In genomic region chr14:89466460-89466859, GRCh38 we compare ENCODE assay signal across 7 cellular contexts. TPM values are rescaled to one million over a fixed set of nuclear protein-coding genes. Genes with fewer than 3 reads are reported as not detected.
A peak's percentile ranks its signal among the peaks of the same experiment; 100 is the strongest.
DNase-seq lines count a peak whose midpoint lies in the region; ATAC-seq, FAIRE-seq and TF ChIP-seq lines count a peak whose summit lies in the region.

No MANE protein-coding gene starts in this region.

- no peak overlapping the region for H2BK120ac ChIP-seq in trophoblast cell (ENCODE audit: insufficient read depth, low read length, poor library complexity)

- no peaks in the 10 kb centered on the region for H3K9me3 ChIP-seq in trophoblast cell (ENCODE audit: insufficient read depth, low read depth, low read length)

- no peaks in the 10 kb centered on the region for H3K79me1 ChIP-seq in trophoblast cell (ENCODE audit: low read length)

- no peak overlapping the region for H3K14ac ChIP-seq in trophoblast cell (ENCODE audit: low read length)

- H3K4ac ChIP-seq in trophoblast cell (ENCODE audit: low read depth, low read length), result no peak overlapping the region

- no peak overlapping the region for H3K9ac ChIP-seq in trophoblast cell (ENCODE audit: low read length)

- WGBS in trophoblast cell (ENCODE audit: extremely low coverage, insufficient coverage, insufficient read length), result no CpG with 5 or more reads among the region's 5 CpGs

- no peaks in the 10 kb centered on the region for H3K27me3 Mint-ChIP-seq in activated naive CD8-positive, alpha-beta T cell

- H2AK5ac ChIP-seq in trophoblast cell (ENCODE audit: low read length), result no peak overlapping the region

- no peak overlapping the region for H4K12ac ChIP-seq in trophoblast cell (ENCODE audit: low read depth, low read length)

- H3K4me3 ChIP-seq in trophoblast cell (ENCODE audit: low read depth, low read length), result no peak overlapping the region

- DNase-seq in MV-4-11 (lab: John Stamatoyannopoulos, UW), result peak; percentile 75
- DNase-seq in stimulated activated CD8-positive, alpha-beta memory T cell treated with anti-CD3 and anti-CD28 coated beads, Interleukin-4, amount 100 ng/mL, for 48 hours, result peak; percentile 53
- DNase-seq in NCI-H187 (lab: John Stamatoyannopoulos, UW), result no peak
- no peak for DNase-seq in trophoblast cell
- no peak for DNase-seq in H54 (ENCODE audit: insufficient read length, low spot score)

- H2AFZ ChIP-seq in trophoblast cell (ENCODE audit: insufficient read depth, low read length, poor library complexity), result no peak overlapping the region

- peaks cover 14% of the 10 kb centered on the region for H3K36me3 Mint-ChIP-seq in activated naive CD8-positive, alpha-beta T cell

- H3K9me3 Mint-ChIP-seq in activated naive CD8-positive, alpha-beta T cell (ENCODE audit: low read depth), result no peaks in the 10 kb centered on the region

- peaks cover 66% of the 10 kb centered on the region for H3K4me1 Mint-ChIP-seq in activated naive CD8-positive, alpha-beta T cell (ENCODE audit: low read depth)

- peaks cover 0 to 2% of the 10 kb centered on the region in 2 experiments for H3K4me1 ChIP-seq in trophoblast cell (ENCODE audit: control insufficient read depth in 1 of 2, insufficient read depth in 2 of 2, low read length in 2 of 2)

- ATAC-seq in GM21367 (IDR thresholded peaks at IDR 0.05; ENCODE audit: unreplicated experiment), result peak; percentile 83

- no peak overlapping the region for H2BK12ac ChIP-seq in trophoblast cell (ENCODE audit: low read length)

- H2BK5ac ChIP-seq in trophoblast cell (ENCODE audit: low read depth, low read length, poor library complexity), result no peak overlapping the region

- H3K23ac ChIP-seq in trophoblast cell (ENCODE audit: low read length), result no peak overlapping the region

- no peak overlapping the region for H3K27ac ChIP-seq in trophoblast cell (ENCODE audit: low read depth, low read length)

- H3K27ac Mint-ChIP-seq in activated naive CD8-positive, alpha-beta T cell, result peak overlapping the region; percentile 86

- H3K18ac ChIP-seq in trophoblast cell (ENCODE audit: low read length), result no peak overlapping the region

- peak overlapping the region; percentile 57 for H3K4me3 Mint-ChIP-seq in activated naive CD8-positive, alpha-beta T cell

- TF ChIP-seq POLR2A in H54 (IDR thresholded peaks at IDR 0.05; ENCODE audit: low read depth, low read length), result no peak

- no peaks in the 10 kb centered on the region for H3K27me3 ChIP-seq in trophoblast cell (ENCODE audit: insufficient read depth, low read length)

- H3K79me2 ChIP-seq in trophoblast cell (ENCODE audit: control insufficient read depth, insufficient read depth, low read length, poor library complexity), result no peaks in the 10 kb centered on the region

- no peak overlapping the region for H4K8ac ChIP-seq in trophoblast cell (ENCODE audit: low read depth, low read length)

- no peak overlapping the region for H4K91ac ChIP-seq in trophoblast cell (ENCODE audit: low read depth, low read length)

- FAIRE-seq in H54 (lab: Jason Lieb, UNC), result no peak

- no peak overlapping the region for H3K4me2 ChIP-seq in trophoblast cell (ENCODE audit: low read length)

- no peaks in the 10 kb centered on the region for H3K36me3 ChIP-seq in trophoblast cell (ENCODE audit: control insufficient read depth in 1 of 2, insufficient read depth in 2 of 2, low read length in 2 of 2)

RNA-seq across cellular contexts. Expression of gene FOXN3, which starts 49.4 kb away (rescaled TPM):
- polyA plus RNA-seq in trophoblast cell (2013), result 55.1 and 55.6 TPM in 2 replicates

Comparison
In these comparisons a context has a peak if more than half of its experiments do, and no peak if none do; other contexts are left out.
1. DNase-seq: peak in MV-4-11 (single experiment) and stimulated activated CD8-positive, alpha-beta memory T cell treated with anti-CD3 and anti-CD28 coated beads, Interleukin-4, amount 100 ng/mL, for 48 hours (single experiment); none in NCI-H187 (0 of 2), trophoblast cell (0 of 2) and H54 (single experiment).